ENCODE assay signal across 28 cellular contexts in the genomic region with DNA sequence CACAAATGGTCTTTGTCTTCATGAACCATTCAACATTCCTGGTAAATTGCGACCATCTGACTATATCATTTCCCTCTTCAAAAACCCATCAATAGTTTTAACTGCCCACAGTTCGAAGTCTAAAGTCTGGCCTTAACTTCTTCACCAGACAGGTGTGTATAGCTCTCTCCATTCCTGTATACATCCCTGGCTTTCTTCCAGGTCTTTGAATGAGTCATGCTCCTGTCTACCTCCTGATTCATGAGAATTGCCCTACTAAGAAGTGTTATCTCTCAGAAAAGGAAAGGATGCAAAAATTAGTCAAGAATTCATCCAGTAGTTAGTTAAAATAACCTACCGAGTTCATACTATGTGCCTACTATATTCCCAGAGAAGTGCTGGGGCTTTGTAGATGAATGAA.
DNase-seq lines count a peak whose midpoint lies in the region; ATAC-seq, FAIRE-seq and TF ChIP-seq lines count a peak whose summit lies in the region.
"Had no signal": no experiment of that assay in that cellular context is flagged by ENCODE, and none has a peak within 500 bp of the region (broad histone marks: within the 10 kb centered on the region; RNA-seq: fewer than 3 reads in every experiment).

No MANE protein-coding gene starts in this region.

- no peaks in the 10 kb centered on the region for H3K9me3 ChIP-seq in astrocyte (ENCODE audit: insufficient read depth, low read depth, low read length)
- H3K9me3 ChIP-seq: transverse colon had no signal

- H3K27ac ChIP-seq in astrocyte (ENCODE audit: low read depth, low read length) = no peak overlapping the region
- H3K27ac ChIP-seq: cardiac muscle cell, transverse colon, WERI-Rb-1 had no signal

- H3K36me3 ChIP-seq in astrocyte (ENCODE audit: insufficient read depth, low read length) = no peaks in the 10 kb centered on the region
- H3K36me3 ChIP-seq: cardiac muscle cell, transverse colon, WERI-Rb-1 had no signal

- H3K4me2 ChIP-seq in astrocyte (ENCODE audit: low read length) = no peak overlapping the region

- no peaks in the 10 kb centered on the region for H3K79me2 ChIP-seq in astrocyte (ENCODE audit: insufficient read depth, low read length)

- H3K9me3 Mint-ChIP-seq in astrocyte (ENCODE audit: unreplicated experiment) = no peaks in the 10 kb centered on the region
- H3K9me3 Mint-ChIP-seq in effector memory CD8-positive, alpha-beta T cell = no peaks in the 10 kb centered on the region
- H3K9me3 Mint-ChIP-seq: stimulated activated naive CD8-positive, alpha-beta T cell treated with anti-CD3 and anti-CD28 coated beads, Interleukin-15, amount 100 ng/mL, for 72 hours; T-helper 2 cell treated with Interferon-gamma antibody and Interleukin-4, amounts not matched to agents 5 μg/mL and 100 μg/mL, for 36 hours had no signal

- no peak overlapping the region for H3K9ac ChIP-seq in astrocyte (ENCODE audit: low read length)

- no peak overlapping the region for H3K4me3 ChIP-seq in astrocyte (ENCODE audit: insufficient read depth, low read depth, low read length)
- H3K4me3 ChIP-seq: cardiac muscle cell, GM12878, transverse colon had no signal

- peaks cover 6% of the 10 kb centered on the region for H3K4me1 Mint-ChIP-seq in astrocyte (ENCODE audit: low read depth, unreplicated experiment)
- H3K4me1 Mint-ChIP-seq in effector memory CD8-positive, alpha-beta T cell (ENCODE audit: low read depth in 2 of 2) = no peaks in the 10 kb centered on the region

- H2AFZ ChIP-seq in astrocyte (ENCODE audit: low read depth, low read length) = no peak overlapping the region

- no peak overlapping the region for H3K4me3 Mint-ChIP-seq in astrocyte (ENCODE audit: unreplicated experiment)
- H3K4me3 Mint-ChIP-seq in effector memory CD8-positive, alpha-beta T cell = no peak overlapping the region
- H3K4me3 Mint-ChIP-seq: stimulated activated naive CD8-positive, alpha-beta T cell treated with anti-CD3 and anti-CD28 coated beads, Interleukin-15, amount 100 ng/mL, for 72 hours; T-helper 2 cell treated with Interferon-gamma antibody and Interleukin-4, amounts not matched to agents 5 μg/mL and 100 μg/mL, for 36 hours had no signal

- no peaks in the 10 kb centered on the region for H4K20me1 ChIP-seq in astrocyte (ENCODE audit: insufficient read depth, low read length)

- H3K27me3 ChIP-seq in astrocyte (ENCODE audit: insufficient read depth, low read length) = no peaks in the 10 kb centered on the region
- H3K27me3 ChIP-seq: cardiac muscle cell had no signal

- H3K36me3 Mint-ChIP-seq in astrocyte (ENCODE audit: low read depth, unreplicated experiment) = no peaks in the 10 kb centered on the region
- no peaks in the 10 kb centered on the region for H3K36me3 Mint-ChIP-seq in effector memory CD8-positive, alpha-beta T cell (ENCODE audit: insufficient read depth)

- peak; percentile 10 for DNase-seq in Daoy (ENCODE audit: low read depth)
- DNase-seq in LHCN-M2 (ENCODE audit: low read depth) = peak; percentile 6
- DNase-seq in astrocyte (ENCODE audit: low read depth) = peak; percentile 29
- no peak for DNase-seq in left colon
- DNase-seq in effector memory CD8-positive, alpha-beta T cell = no peak
- DNase-seq in NCI-H446 treated with DMSO at 0.1 percent for 48 hours (lab: John Stamatoyannopoulos, UW) = no peak
- DNase-seq: activated CD4-positive, alpha-beta T cell treated with anti-CD3 and anti-CD28 coated beads, Interleukin-2, amount 50 U/mL, for 1 hour; activated CD8-positive, alpha-beta memory T cell treated with anti-CD3 and anti-CD28 coated beads, Interleukin-2, amount 50 U/mL, for 48 hours; activated gamma-delta T cell; dermis blood vessel endothelial cell; foreskin fibroblast; islet precursor cell; Karpas-422; NCI-H1092 treated with DMSO at 0.1 percent for 48 hours; NCI-H2081; NCI-H774; nucleus accumbens; stimulated activated CD4-positive, alpha-beta T cell treated with anti-CD3 and anti-CD28 coated beads, Interleukin-4, amount 100 ng/mL, for 4 hours; stimulated activated naive CD8-positive, alpha-beta T cell treated with anti-CD3 and anti-CD28 coated beads, Interleukin-15, amount 100 ng/mL, for 72 hours; transverse colon; WERI-Rb-1 had no signal

- intact Hi-C loops in left colon (cut with DNase I, micrococcal nuclease) = no loop called here

- TF ChIP-seq CTCF in astrocyte (IDR thresholded peaks at IDR 0.05; ENCODE audit: insufficient read depth, low read depth, low read length) = no peak

- no peak for FAIRE-seq in astrocyte (lab: Jason Lieb, UNC)
- FAIRE-seq: endothelial cell of umbilical vein, GM12878, H1, HTR-8/SVneo had no signal

- H3K4me1 ChIP-seq in astrocyte (ENCODE audit: insufficient read depth, low read length) = peaks cover 2% of the 10 kb centered on the region
- H3K4me1 ChIP-seq: transverse colon had no signal

- H3K27me3 Mint-ChIP-seq in astrocyte (ENCODE audit: low read depth, unreplicated experiment) = no peaks in the 10 kb centered on the region
- peaks cover 25 to 27% of the 10 kb centered on the region in 2 donors for H3K27me3 Mint-ChIP-seq in effector memory CD8-positive, alpha-beta T cell

- H3K27ac Mint-ChIP-seq in astrocyte (ENCODE audit: unreplicated experiment) = no peak overlapping the region
- no peak overlapping the region for H3K27ac Mint-ChIP-seq in effector memory CD8-positive, alpha-beta T cell
- H3K27ac Mint-ChIP-seq: T-helper 2 cell treated with Interferon-gamma antibody and Interleukin-4, amounts not matched to agents 5 μg/mL and 100 μg/mL, for 36 hours had no signal

- peak; percentile 99 for ATAC-seq in left colon
- ATAC-seq in effector memory CD8-positive, alpha-beta T cell (replicated peaks) = no peak
- no peak for ATAC-seq in HG03571 (IDR thresholded peaks at IDR 0.05; ENCODE audit: unreplicated experiment)
- ATAC-seq: GM12878; stimulated activated naive CD8-positive, alpha-beta T cell treated with anti-CD3 and anti-CD28 coated beads, Interleukin-15, amount 100 ng/mL, for 72 hours had no signal

Comparison
In these comparisons a context has a peak if more than half of its experiments do, and no peak if none do; other contexts are left out.
1. DNase-seq: peak in Daoy (single experiment), LHCN-M2 (single experiment) and astrocyte (single experiment); none in left colon (0 of 2), effector memory CD8-positive, alpha-beta T cell (0 of 3) and NCI-H446 treated with DMSO at 0.1 percent for 48 hours (single experiment).